ENCODE assay signal across 1 cellular context in the genomic region with DNA sequence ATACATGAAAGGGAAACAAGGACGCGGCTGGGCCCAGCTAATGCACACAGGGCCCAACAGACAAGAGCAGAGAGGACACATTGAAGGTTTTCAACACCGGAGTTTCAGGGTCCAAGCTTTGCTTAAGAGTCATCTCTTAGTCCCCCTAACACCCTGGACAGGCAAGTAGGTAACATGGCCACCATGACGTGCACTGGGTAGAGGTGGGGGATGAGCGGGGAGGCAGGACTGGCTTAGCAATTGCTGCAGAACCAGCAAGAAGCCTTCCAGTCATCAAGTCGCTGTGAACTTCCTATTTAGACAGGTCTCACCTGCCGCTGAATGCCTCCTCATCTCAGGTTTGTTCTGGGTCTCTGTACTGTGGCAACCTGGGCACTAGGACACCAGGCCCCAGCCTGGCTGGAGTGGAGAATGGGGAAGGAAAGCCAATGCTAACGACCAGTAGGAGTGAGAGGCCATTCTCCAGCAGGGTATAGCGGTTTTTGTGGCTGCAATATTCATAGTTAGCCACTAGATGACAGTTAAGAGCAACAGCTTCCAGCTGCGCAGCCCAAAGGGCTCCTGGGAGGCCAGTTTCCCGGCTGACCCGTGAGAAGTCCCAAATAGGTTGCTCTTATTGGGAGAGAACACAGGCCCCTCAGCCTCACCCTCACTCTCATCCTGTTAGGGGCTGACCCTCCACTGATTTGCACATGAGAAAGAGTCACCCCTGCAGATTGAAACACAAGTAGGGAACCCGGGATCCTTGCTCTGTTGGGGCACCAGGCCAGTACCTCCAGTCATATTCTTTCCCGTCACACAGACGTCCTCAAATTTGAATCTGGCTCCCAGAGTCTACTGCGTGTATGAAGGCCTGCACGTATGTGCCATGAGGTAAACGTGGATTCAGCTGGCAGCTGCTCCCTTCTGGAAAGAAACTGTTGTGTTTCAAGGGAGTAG.
A peak's percentile ranks its signal among the peaks of the same experiment; 100 is the strongest.
TF ChIP-seq lines count a peak whose summit lies in the region.

No MANE protein-coding gene starts in this region.

TF ChIP-seq in HepG2, 621 proteins besides CTCF, POLR2A, EP300 and RAD21 (continues in another document):
- TF ChIP-seq, protein P1, sequence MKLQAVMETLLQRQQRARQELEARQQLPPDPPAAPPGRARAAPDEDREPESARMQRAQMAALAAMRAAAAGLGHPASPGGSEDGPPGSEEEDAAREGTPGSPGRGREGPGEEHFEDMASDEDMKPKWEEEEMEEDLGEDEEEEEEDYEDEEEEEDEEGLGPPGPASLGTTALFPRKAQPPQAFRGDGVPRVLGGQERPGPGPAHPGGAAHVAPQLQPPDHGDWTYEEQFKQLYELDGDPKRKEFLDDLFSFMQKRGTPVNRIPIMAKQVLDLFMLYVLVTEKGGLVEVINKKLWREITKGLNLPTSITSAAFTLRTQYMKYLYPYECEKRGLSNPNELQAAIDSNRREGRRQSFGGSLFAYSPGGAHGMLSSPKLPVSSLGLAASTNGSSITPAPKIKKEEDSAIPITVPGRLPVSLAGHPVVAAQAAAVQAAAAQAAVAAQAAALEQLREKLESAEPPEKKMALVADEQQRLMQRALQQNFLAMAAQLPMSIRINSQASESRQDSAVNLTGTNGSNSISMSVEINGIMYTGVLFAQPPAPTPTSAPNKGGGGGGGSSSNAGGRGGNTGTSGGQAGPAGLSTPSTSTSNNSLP (IDR thresholded peaks at IDR 0.05; ENCODE audit: low read depth, low read length), result no peak
- TF ChIP-seq ZNF383 (CRISPR knock-in tag; IDR thresholded peaks at IDR 0.05; ENCODE audit: borderline replicate concordance), result 0 out of 2 replicates have a peak, but pooled peaks have one; percentile 13
- TF ChIP-seq, protein P2, sequence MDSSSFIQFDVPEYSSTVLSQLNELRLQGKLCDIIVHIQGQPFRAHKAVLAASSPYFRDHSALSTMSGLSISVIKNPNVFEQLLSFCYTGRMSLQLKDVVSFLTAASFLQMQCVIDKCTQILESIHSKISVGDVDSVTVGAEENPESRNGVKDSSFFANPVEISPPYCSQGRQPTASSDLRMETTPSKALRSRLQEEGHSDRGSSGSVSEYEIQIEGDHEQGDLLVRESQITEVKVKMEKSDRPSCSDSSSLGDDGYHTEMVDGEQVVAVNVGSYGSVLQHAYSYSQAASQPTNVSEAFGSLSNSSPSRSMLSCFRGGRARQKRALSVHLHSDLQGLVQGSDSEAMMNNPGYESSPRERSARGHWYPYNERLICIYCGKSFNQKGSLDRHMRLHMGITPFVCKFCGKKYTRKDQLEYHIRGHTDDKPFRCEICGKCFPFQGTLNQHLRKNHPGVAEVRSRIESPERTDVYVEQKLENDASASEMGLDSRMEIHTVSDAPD (CRISPR knock-in tag; IDR thresholded peaks at IDR 0.05), result 0 out of 2 replicates have a peak, but pooled peaks have one; percentile 56
- TF ChIP-seq, protein P3, sequence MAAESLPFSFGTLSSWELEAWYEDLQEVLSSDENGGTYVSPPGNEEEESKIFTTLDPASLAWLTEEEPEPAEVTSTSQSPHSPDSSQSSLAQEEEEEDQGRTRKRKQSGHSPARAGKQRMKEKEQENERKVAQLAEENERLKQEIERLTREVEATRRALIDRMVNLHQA (CRISPR knock-in tag; IDR thresholded peaks at IDR 0.05), result no peak
- no peak for TF ChIP-seq CBX5 (CRISPR knock-in tag; IDR thresholded peaks at IDR 0.05; ENCODE audit: borderline replicate concordance)
- TF ChIP-seq NPAS2 (CRISPR knock-in tag; IDR thresholded peaks at IDR 0.05; ENCODE audit: borderline replicate concordance), result no peak
- TF ChIP-seq ZSCAN29 (CRISPR knock-in tag; conservative IDR thresholded peaks at IDR 0.05), result no peak
- TF ChIP-seq, protein P4, sequence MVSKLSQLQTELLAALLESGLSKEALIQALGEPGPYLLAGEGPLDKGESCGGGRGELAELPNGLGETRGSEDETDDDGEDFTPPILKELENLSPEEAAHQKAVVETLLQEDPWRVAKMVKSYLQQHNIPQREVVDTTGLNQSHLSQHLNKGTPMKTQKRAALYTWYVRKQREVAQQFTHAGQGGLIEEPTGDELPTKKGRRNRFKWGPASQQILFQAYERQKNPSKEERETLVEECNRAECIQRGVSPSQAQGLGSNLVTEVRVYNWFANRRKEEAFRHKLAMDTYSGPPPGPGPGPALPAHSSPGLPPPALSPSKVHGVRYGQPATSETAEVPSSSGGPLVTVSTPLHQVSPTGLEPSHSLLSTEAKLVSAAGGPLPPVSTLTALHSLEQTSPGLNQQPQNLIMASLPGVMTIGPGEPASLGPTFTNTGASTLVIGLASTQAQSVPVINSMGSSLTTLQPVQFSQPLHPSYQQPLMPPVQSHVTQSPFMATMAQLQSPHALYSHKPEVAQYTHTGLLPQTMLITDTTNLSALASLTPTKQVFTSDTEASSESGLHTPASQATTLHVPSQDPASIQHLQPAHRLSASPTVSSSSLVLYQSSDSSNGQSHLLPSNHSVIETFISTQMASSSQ (IDR thresholded peaks at IDR 0.05; ENCODE audit: low read depth), result 0 out of 2 replicates have a peak, but pooled peaks have one; percentile 10
- TF ChIP-seq, protein P4 (CRISPR knock-in tag; IDR thresholded peaks at IDR 0.05; ENCODE audit: borderline replicate concordance), result no peak
- no peak for TF ChIP-seq ZNF781 (CRISPR knock-in tag; IDR thresholded peaks at IDR 0.05; ENCODE audit: borderline replicate concordance, not compliant biosample characterization)
- no peak; the same call in 1 of the 2 replicates for TF ChIP-seq NKX3-1 (CRISPR knock-in tag; IDR thresholded peaks at IDR 0.05)
- TF ChIP-seq MEF2D (CRISPR knock-in tag; IDR thresholded peaks at IDR 0.05), result no peak
- TF ChIP-seq TCF7 (IDR thresholded peaks at IDR 0.05; ENCODE audit: low read depth), result no peak; the same call in 1 of the 2 replicates
- TF ChIP-seq, protein P5, sequence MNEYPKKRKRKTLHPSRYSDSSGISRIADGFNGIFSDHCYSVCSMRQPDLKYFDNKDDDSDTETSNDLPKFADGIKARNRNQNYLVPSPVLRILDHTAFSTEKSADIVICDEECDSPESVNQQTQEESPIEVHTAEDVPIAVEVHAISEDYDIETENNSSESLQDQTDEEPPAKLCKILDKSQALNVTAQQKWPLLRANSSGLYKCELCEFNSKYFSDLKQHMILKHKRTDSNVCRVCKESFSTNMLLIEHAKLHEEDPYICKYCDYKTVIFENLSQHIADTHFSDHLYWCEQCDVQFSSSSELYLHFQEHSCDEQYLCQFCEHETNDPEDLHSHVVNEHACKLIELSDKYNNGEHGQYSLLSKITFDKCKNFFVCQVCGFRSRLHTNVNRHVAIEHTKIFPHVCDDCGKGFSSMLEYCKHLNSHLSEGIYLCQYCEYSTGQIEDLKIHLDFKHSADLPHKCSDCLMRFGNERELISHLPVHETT (CRISPR knock-in tag; conservative IDR thresholded peaks at IDR 0.05), result no peak
- TF ChIP-seq, protein P6, sequence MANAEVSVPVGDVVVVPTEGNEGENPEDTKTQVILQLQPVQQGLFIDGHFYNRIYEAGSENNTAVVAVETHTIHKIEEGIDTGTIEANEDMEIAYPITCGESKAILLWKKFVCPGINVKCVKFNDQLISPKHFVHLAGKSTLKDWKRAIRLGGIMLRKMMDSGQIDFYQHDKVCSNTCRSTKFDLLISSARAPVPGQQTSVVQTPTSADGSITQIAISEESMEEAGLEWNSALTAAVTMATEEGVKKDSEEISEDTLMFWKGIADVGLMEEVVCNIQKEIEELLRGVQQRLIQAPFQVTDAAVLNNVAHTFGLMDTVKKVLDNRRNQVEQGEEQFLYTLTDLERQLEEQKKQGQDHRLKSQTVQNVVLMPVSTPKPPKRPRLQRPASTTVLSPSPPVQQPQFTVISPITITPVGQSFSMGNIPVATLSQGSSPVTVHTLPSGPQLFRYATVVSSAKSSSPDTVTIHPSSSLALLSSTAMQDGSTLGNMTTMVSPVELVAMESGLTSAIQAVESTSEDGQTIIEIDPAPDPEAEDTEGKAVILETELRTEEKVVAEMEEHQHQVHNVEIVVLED (CRISPR knock-in tag; IDR thresholded peaks at IDR 0.05; ENCODE audit: borderline replicate concordance), result no peak; the same call in 1 of the 2 replicates
- TF ChIP-seq SP4 (CRISPR knock-in tag; IDR thresholded peaks at IDR 0.05), result peak; percentile 21
- TF ChIP-seq WIZ (CRISPR knock-in tag; IDR thresholded peaks at IDR 0.05), result peak; percentile 15
- no peak for TF ChIP-seq SALL2 (CRISPR knock-in tag; IDR thresholded peaks at IDR 0.05)
- TF ChIP-seq, protein P7, sequence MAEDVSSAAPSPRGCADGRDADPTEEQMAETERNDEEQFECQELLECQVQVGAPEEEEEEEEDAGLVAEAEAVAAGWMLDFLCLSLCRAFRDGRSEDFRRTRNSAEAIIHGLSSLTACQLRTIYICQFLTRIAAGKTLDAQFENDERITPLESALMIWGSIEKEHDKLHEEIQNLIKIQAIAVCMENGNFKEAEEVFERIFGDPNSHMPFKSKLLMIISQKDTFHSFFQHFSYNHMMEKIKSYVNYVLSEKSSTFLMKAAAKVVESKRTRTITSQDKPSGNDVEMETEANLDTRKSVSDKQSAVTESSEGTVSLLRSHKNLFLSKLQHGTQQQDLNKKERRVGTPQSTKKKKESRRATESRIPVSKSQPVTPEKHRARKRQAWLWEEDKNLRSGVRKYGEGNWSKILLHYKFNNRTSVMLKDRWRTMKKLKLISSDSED (CRISPR knock-in tag; IDR thresholded peaks at IDR 0.05), result no peak
- TF ChIP-seq ZNF446 (CRISPR knock-in tag; IDR thresholded peaks at IDR 0.05), result no peak
- no peak for TF ChIP-seq ZNF614 (CRISPR knock-in tag; IDR thresholded peaks at IDR 0.05; ENCODE audit: borderline replicate concordance)
- no peak for TF ChIP-seq ZNF780A (CRISPR knock-in tag; IDR thresholded peaks at IDR 0.05)
- TF ChIP-seq, protein P8, sequence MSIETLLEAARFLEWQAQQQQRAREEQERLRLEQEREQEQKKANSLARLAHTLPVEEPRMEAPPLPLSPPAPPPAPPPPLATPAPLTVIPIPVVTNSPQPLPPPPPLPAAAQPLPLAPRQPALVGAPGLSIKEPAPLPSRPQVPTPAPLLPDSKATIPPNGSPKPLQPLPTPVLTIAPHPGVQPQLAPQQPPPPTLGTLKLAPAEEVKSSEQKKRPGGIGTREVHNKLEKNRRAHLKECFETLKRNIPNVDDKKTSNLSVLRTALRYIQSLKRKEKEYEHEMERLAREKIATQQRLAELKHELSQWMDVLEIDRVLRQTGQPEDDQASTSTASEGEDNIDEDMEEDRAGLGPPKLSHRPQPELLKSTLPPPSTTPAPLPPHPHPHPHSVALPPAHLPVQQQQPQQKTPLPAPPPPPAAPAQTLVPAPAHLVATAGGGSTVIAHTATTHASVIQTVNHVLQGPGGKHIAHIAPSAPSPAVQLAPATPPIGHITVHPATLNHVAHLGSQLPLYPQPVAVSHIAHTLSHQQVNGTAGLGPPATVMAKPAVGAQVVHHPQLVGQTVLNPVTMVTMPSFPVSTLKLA (IDR thresholded peaks at IDR 0.05), result no peak
- TF ChIP-seq HMG20B (CRISPR knock-in tag; conservative IDR thresholded peaks at IDR 0.05), result no peak
- no peak for TF ChIP-seq ZNF569 (CRISPR knock-in tag; IDR thresholded peaks at IDR 0.05; ENCODE audit: borderline replicate concordance)
- TF ChIP-seq KDM5A (IDR thresholded peaks at IDR 0.05; ENCODE audit: borderline replicate concordance, low read length), result 0 out of 2 replicates have a peak, but pooled peaks have one; percentile 5
- TF ChIP-seq, protein P9, sequence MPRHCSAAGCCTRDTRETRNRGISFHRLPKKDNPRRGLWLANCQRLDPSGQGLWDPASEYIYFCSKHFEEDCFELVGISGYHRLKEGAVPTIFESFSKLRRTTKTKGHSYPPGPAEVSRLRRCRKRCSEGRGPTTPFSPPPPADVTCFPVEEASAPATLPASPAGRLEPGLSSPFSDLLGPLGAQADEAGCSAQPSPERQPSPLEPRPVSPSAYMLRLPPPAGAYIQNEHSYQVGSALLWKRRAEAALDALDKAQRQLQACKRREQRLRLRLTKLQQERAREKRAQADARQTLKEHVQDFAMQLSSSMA (CRISPR knock-in tag; IDR thresholded peaks at IDR 0.05), result no peak
- peak; percentile 84 for TF ChIP-seq STAG1 (CRISPR knock-in tag; IDR thresholded peaks at IDR 0.05)
- TF ChIP-seq, protein P10, sequence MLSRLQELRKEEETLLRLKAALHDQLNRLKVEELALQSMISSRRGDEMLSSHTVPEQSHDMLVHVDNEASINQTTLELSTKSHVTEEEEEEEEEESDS (CRISPR knock-in tag; IDR thresholded peaks at IDR 0.05; ENCODE audit: borderline replicate concordance), result no peak; the same call in 1 of the 2 replicates
- TF ChIP-seq, protein P11, sequence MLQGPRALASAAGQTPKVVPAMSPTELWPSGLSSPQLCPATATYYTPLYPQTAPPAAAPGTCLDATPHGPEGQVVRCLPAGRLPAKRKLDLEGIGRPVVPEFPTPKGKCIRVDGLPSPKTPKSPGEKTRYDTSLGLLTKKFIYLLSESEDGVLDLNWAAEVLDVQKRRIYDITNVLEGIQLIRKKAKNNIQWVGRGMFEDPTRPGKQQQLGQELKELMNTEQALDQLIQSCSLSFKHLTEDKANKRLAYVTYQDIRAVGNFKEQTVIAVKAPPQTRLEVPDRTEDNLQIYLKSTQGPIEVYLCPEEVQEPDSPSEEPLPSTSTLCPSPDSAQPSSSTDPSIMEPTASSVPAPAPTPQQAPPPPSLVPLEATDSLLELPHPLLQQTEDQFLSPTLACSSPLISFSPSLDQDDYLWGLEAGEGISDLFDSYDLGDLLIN (CRISPR knock-in tag; IDR thresholded peaks at IDR 0.05; ENCODE audit: borderline replicate concordance), result no peak
- no peak; the same call in 1 of the 2 replicates for TF ChIP-seq ZNF558 (CRISPR knock-in tag; IDR thresholded peaks at IDR 0.05; ENCODE audit: borderline replicate concordance)
- TF ChIP-seq EZH2 (conservative IDR thresholded peaks at IDR 0.05; ENCODE audit: low read depth, low read length), result no peak
- TF ChIP-seq FOXA3 (CRISPR knock-in tag; IDR thresholded peaks at IDR 0.05), result no peak
- no peak for TF ChIP-seq TBL1XR1 (IDR thresholded peaks at IDR 0.05; ENCODE audit: borderline replicate concordance, low read length, partially characterized antibody)
- TF ChIP-seq ZSCAN25 (CRISPR knock-in tag; IDR thresholded peaks at IDR 0.05), result no peak
- no peak; the same call in 1 of the 2 replicates for TF ChIP-seq MYNN (CRISPR knock-in tag; IDR thresholded peaks at IDR 0.05; ENCODE audit: low read depth)
- peak; percentile 13; the same call in 1 of the 2 replicates for TF ChIP-seq ZBTB21 (CRISPR knock-in tag; IDR thresholded peaks at IDR 0.05)
- TF ChIP-seq ZNF766 (CRISPR knock-in tag; IDR thresholded peaks at IDR 0.05; ENCODE audit: borderline replicate concordance), result no peak
- TF ChIP-seq ZFP1 (CRISPR knock-in tag; IDR thresholded peaks at IDR 0.05), result no peak
- no peak; the same call in 1 of the 2 replicates for TF ChIP-seq MIER3 (CRISPR knock-in tag; IDR thresholded peaks at IDR 0.05; ENCODE audit: borderline replicate concordance)
- 0 out of 2 replicates have a peak, but pooled peaks have one; percentile 10 for TF ChIP-seq ZNF792 (CRISPR knock-in tag; IDR thresholded peaks at IDR 0.05)
- TF ChIP-seq ZSCAN30 (CRISPR knock-in tag; IDR thresholded peaks at IDR 0.05), result no peak
